9 cellular contexts compared by ENCODE assay signal in genomic region chr5:131355972-131356528, GRCh38.
A peak's percentile ranks its signal among the peaks of the same experiment; 100 is the strongest.
DNase-seq lines count a peak whose midpoint lies in the region; ATAC-seq lines count a peak whose summit lies in the region.
"Had no signal": no experiment of that assay in that cellular context is flagged by ENCODE, and none has a peak within 500 bp of the region (broad histone marks: within the 10 kb centered on the region; RNA-seq: fewer than 3 reads in every experiment).

No MANE protein-coding gene starts in this region.

- peak; percentile 55 for ATAC-seq in GM18517 (IDR thresholded peaks at IDR 0.05; ENCODE audit: unreplicated experiment)
- ATAC-seq in HG02870 (IDR thresholded peaks at IDR 0.05; ENCODE audit: unreplicated experiment): peak; percentile 50
- ATAC-seq in natural killer cell treated with Interleukin-12 subunit alpha and Interleukin-12 subunit beta and Interleukin-15 and Interleukin-18, amount 100 ng/mL, for 72 hours: no peak

- H3K36me3 Mint-ChIP-seq in activated T-helper 1 cell treated with anti-CD3 and anti-CD28 coated beads, Interleukin-12 subunit alpha, Interleukin-12 subunit beta, Interleukin-2, Interleukin-4 antibody, amounts not matched to agents 30 ng/mL and 10 ng/mL and 1 ng/mL, durations not matched to agents 14 hours and 24 hours and 36 hours (ENCODE audit: low read depth): peaks cover 17% of the 10 kb centered on the region
- H3K36me3 Mint-ChIP-seq in natural killer cell treated with Interleukin-12 subunit alpha and Interleukin-12 subunit beta and Interleukin-15 and Interleukin-18, amount 100 ng/mL, for 72 hours: no peaks in the 10 kb centered on the region

- no peaks in the 10 kb centered on the region for H3K27me3 Mint-ChIP-seq in activated T-helper 1 cell treated with anti-CD3 and anti-CD28 coated beads, Interleukin-12 subunit alpha, Interleukin-12 subunit beta, Interleukin-2, Interleukin-4 antibody, amounts not matched to agents 30 ng/mL and 10 ng/mL and 1 ng/mL, durations not matched to agents 14 hours and 24 hours and 36 hours (ENCODE audit: insufficient read depth)
- no peaks in the 10 kb centered on the region for H3K27me3 Mint-ChIP-seq in natural killer cell treated with Interleukin-12 subunit alpha and Interleukin-12 subunit beta and Interleukin-15 and Interleukin-18, amount 100 ng/mL, for 72 hours

- no peaks in the 10 kb centered on the region for H3K9me3 Mint-ChIP-seq in activated T-helper 1 cell treated with anti-CD3 and anti-CD28 coated beads, Interleukin-12 subunit alpha, Interleukin-12 subunit beta, Interleukin-2, Interleukin-4 antibody, amounts not matched to agents 30 ng/mL and 10 ng/mL and 1 ng/mL, durations not matched to agents 14 hours and 24 hours and 36 hours
- H3K9me3 Mint-ChIP-seq in natural killer cell treated with Interleukin-12 subunit alpha and Interleukin-12 subunit beta and Interleukin-15 and Interleukin-18, amount 100 ng/mL, for 72 hours: no peaks in the 10 kb centered on the region

- H3K4me1 Mint-ChIP-seq in activated T-helper 1 cell treated with anti-CD3 and anti-CD28 coated beads, Interleukin-12 subunit alpha, Interleukin-12 subunit beta, Interleukin-2, Interleukin-4 antibody, amounts not matched to agents 30 ng/mL and 10 ng/mL and 1 ng/mL, durations not matched to agents 14 hours and 24 hours and 36 hours (ENCODE audit: low read depth): peaks cover 44% of the 10 kb centered on the region
- peaks cover 33 to 48% of the 10 kb centered on the region in 2 donors for H3K4me1 Mint-ChIP-seq in natural killer cell treated with Interleukin-12 subunit alpha and Interleukin-12 subunit beta and Interleukin-15 and Interleukin-18, amount 100 ng/mL, for 72 hours (ENCODE audit: low read depth in 2 of 2)

- no peak for DNase-seq in activated T-helper 1 cell treated with anti-CD3 and anti-CD28 coated beads, Interleukin-12 subunit alpha, Interleukin-12 subunit beta, Interleukin-2, Interleukin-4 antibody, amounts not matched to agents 30 ng/mL and 10 ng/mL and 1 ng/mL, durations not matched to agents 14 hours and 24 hours and 36 hours (ENCODE audit: low spot score)
- no peak for DNase-seq in natural killer cell treated with Interleukin-12 subunit alpha and Interleukin-12 subunit beta and Interleukin-15 and Interleukin-18, amount 100 ng/mL, for 72 hours (ENCODE audit: low spot score)
- DNase-seq in NCI-H1417 treated with DMSO at 0.1 percent for 48 hours (lab: John Stamatoyannopoulos, UW): no peak
- no peak for DNase-seq in AML-193 (lab: John Stamatoyannopoulos, UW)
- DNase-seq in NCI-H1105 (lab: John Stamatoyannopoulos, UW): no peak
- DNase-seq in posterior vena cava (ENCODE audit: low spot score): no peak
- DNase-seq: esophagus squamous epithelium had no signal

- H3K4me3 Mint-ChIP-seq in activated T-helper 1 cell treated with anti-CD3 and anti-CD28 coated beads, Interleukin-12 subunit alpha, Interleukin-12 subunit beta, Interleukin-2, Interleukin-4 antibody, amounts not matched to agents 30 ng/mL and 10 ng/mL and 1 ng/mL, durations not matched to agents 14 hours and 24 hours and 36 hours: no peak overlapping the region
- H3K4me3 Mint-ChIP-seq in natural killer cell treated with Interleukin-12 subunit alpha and Interleukin-12 subunit beta and Interleukin-15 and Interleukin-18, amount 100 ng/mL, for 72 hours: peak overlapping the region; percentile 81

- intact Hi-C loops in activated T-helper 1 cell treated with anti-CD3 and anti-CD28 coated beads, Interleukin-12 subunit alpha, Interleukin-12 subunit beta, Interleukin-2, Interleukin-4 antibody, amounts not matched to agents 30 ng/mL and 10 ng/mL and 1 ng/mL, durations not matched to agents 14 hours and 24 hours and 36 hours (cut with micrococcal nuclease): loop anchor here (2.0 to 5.0 kb wide), 3 partner anchors 15 to 149 kb away; no protein-coding TSS in a partner anchor
- intact Hi-C loops in posterior vena cava (cut with DNase I): no loop called here

- H3K27ac Mint-ChIP-seq in activated T-helper 1 cell treated with anti-CD3 and anti-CD28 coated beads, Interleukin-12 subunit alpha, Interleukin-12 subunit beta, Interleukin-2, Interleukin-4 antibody, amounts not matched to agents 30 ng/mL and 10 ng/mL and 1 ng/mL, durations not matched to agents 14 hours and 24 hours and 36 hours: peak overlapping the region; percentile 70
- H3K27ac Mint-ChIP-seq in natural killer cell treated with Interleukin-12 subunit alpha and Interleukin-12 subunit beta and Interleukin-15 and Interleukin-18, amount 100 ng/mL, for 72 hours: peak overlapping the region; percentile 88 to 89

Comparison
In these comparisons a context has a peak if more than half of its experiments do, and no peak if none do; other contexts are left out.
1. ATAC-seq: peak in GM18517 (single experiment) and HG02870 (single experiment); none in natural killer cell treated with Interleukin-12 subunit alpha and Interleukin-12 subunit beta and Interleukin-15 and Interleukin-18, amount 100 ng/mL, for 72 hours (0 of 2).